In genomic region chr1:20426923-20427322, GRCh38 we compare ENCODE assay signal across 13 cellular contexts. TPM values are rescaled to one million over a fixed set of nuclear protein-coding genes. Genes with fewer than 3 reads are reported as not detected.
A peak's percentile ranks its signal among the peaks of the same experiment; 100 is the strongest.
DNase-seq lines count a peak whose midpoint lies in the region; ATAC-seq, FAIRE-seq and TF ChIP-seq lines count a peak whose summit lies in the region.
"Had no signal": no experiment of that assay in that cellular context is flagged by ENCODE, and none has a peak within 500 bp of the region (broad histone marks: within the 10 kb centered on the region; RNA-seq: fewer than 3 reads in every experiment).

No MANE protein-coding gene starts in this region.

- H2BK5ac ChIP-seq in mesenchymal stem cell (ENCODE audit: low read depth, low read length, poor library complexity, severe bottlenecking) = no peak overlapping the region

- DNase-seq in EL = peak; percentile 89
- peak; percentile 63 for DNase-seq in MG63
- peak; percentile 81 for DNase-seq in brain microvascular endothelial cell
- DNase-seq in mesenchymal stem cell = peak; percentile 90
- no peak for DNase-seq in NOMO-1 treated with DMSO at 0.1 percent for 48 hours (lab: John Stamatoyannopoulos, UW; ENCODE audit: unreplicated experiment)
- DNase-seq in glutamatergic neuron = no peak
- no peak for DNase-seq in small intestine
- DNase-seq in WTC11 (ENCODE audit: low spot score) = no peak
- DNase-seq: activated effector memory CD4-positive, alpha-beta T cell treated with Interleukin-2 at 50 U/mL for 16 hours; H7; Kasumi-1; SHP77 treated with DMSO at 0.1 percent for 48 hours had no signal

- H3K27me3 ChIP-seq in MG63 (no peaks in the 10 kb centered on the region), brain microvascular endothelial cell (replicated peaks) (no peaks in the 10 kb centered on the region), mesenchymal stem cell (ENCODE audit: control insufficient read depth in 1 of 2, insufficient read depth in 1 of 2, low read length in 2 of 2) (peaks cover 1 to 9% of the 10 kb centered on the region in 2 experiments), small intestine (ENCODE audit: control insufficient read depth in 2 of 2, insufficient read depth in 2 of 2, low read length in 2 of 2) (peaks cover 0 to 2% of the 10 kb centered on the region in 2 donors)

- POLR2A ChIA-PET in WTC11 (lab: Charles Lee) = interaction anchor here (1.0 kb wide), 1 partner anchor 214 kb away, joined by 3 read pairs; no protein-coding TSS in a partner anchor

- H4K8ac ChIP-seq in mesenchymal stem cell (ENCODE audit: low read length) = peak overlapping the region; percentile 92

- no peaks in the 10 kb centered on the region for H3K36me3 ChIP-seq in MG63
- no peaks in the 10 kb centered on the region for H3K36me3 ChIP-seq in brain microvascular endothelial cell (replicated peaks)
- no peaks in the 10 kb centered on the region for H3K36me3 ChIP-seq in mesenchymal stem cell (ENCODE audit: control insufficient read depth in 1 of 2, insufficient read depth in 2 of 2, low read depth in 1 of 2, low read length in 2 of 2)
- H3K36me3 ChIP-seq in small intestine (ENCODE audit: control insufficient read depth in 2 of 2, insufficient read depth in 2 of 2, low read length in 2 of 2) = no peaks in the 10 kb centered on the region

- peaks cover 30% of the 10 kb centered on the region for H3K9me3 ChIP-seq in MG63
- peaks cover 40% of the 10 kb centered on the region for H3K9me3 ChIP-seq in mesenchymal stem cell (ENCODE audit: control insufficient read depth, low read length)
- no peaks in the 10 kb centered on the region for H3K9me3 ChIP-seq in small intestine (ENCODE audit: control insufficient read depth, low read depth)

- in situ Hi-C loops in brain microvascular endothelial cell (cut with HindIII; ENCODE audit: low pct_ligation_motif_present, low sequenced_read_pairs) = no loop called here

- H3K79me1 ChIP-seq in mesenchymal stem cell (replicated peaks; ENCODE audit: low read length, poor library complexity, severe bottlenecking) = no peaks in the 10 kb centered on the region

- H3K4me1 Mint-ChIP-seq in glutamatergic neuron (ENCODE audit: low read depth, unreplicated experiment) (peaks cover 12% of the 10 kb centered on the region), WTC11 (peaks cover 12% of the 10 kb centered on the region)

- no peak overlapping the region for H3K4ac ChIP-seq in mesenchymal stem cell (ENCODE audit: low read depth in 1 of 2, low read length in 2 of 2)

- TF ChIP-seq CTCF in brain microvascular endothelial cell (IDR thresholded peaks at IDR 0.05; ENCODE audit: low read depth, low read length, missing control alignments) = no peak
- TF ChIP-seq CTCF in glutamatergic neuron (IDR thresholded peaks at IDR 0.05; ENCODE audit: partially characterized antibody, unreplicated experiment) = no peak
- no peak for TF ChIP-seq CTCF in WTC11 (IDR thresholded peaks at IDR 0.05)

- H3K27ac Mint-ChIP-seq in glutamatergic neuron (ENCODE audit: unreplicated experiment) (no peak overlapping the region), WTC11 (no peak overlapping the region)
- H3K27ac Mint-ChIP-seq: natural killer cell treated with Interleukin-12 subunit alpha and Interleukin-12 subunit beta and Interleukin-15 and Interleukin-18, amount 100 ng/mL, for 72 hours had no signal

- peaks cover 12% of the 10 kb centered on the region for H3K4me1 ChIP-seq in mesenchymal stem cell (ENCODE audit: control insufficient read depth, insufficient read depth, low read depth, low read length)
- no peaks in the 10 kb centered on the region for H3K4me1 ChIP-seq in small intestine (ENCODE audit: control insufficient read depth in 2 of 2, insufficient read depth in 1 of 2, low read depth in 1 of 2, low read length in 1 of 2)

- CTCF ChIA-PET in WTC11 (lab: Charles Lee) = interaction anchor here (1.9 to 2.2 kb wide), 2 partner anchors 50 to 65 kb away, joined by 7 to 8 read pairs; no protein-coding TSS in a partner anchor

- H3K27me3 Mint-ChIP-seq in glutamatergic neuron (ENCODE audit: unreplicated experiment) (peaks cover 6% of the 10 kb centered on the region), WTC11 (ENCODE audit: low read depth) (peaks cover 55% of the 10 kb centered on the region)

- H2AFZ ChIP-seq in mesenchymal stem cell (ENCODE audit: low read depth, low read length) = no peak overlapping the region

- WGBS in mesenchymal stem cell = 26% methylated on average over 4 of the region's 4 CpGs
- WGBS in small intestine, 3 donors = 54 to 61% (median 59%) methylated on average over 4 of the region's 4 CpGs

- H2BK12ac ChIP-seq in mesenchymal stem cell (ENCODE audit: low read length in 2 of 2) = peak overlapping the region; percentile 11 to 99

- FAIRE-seq in small intestine (lab: Jason Lieb, UNC) = no peak

- H3K36me3 Mint-ChIP-seq in glutamatergic neuron (ENCODE audit: unreplicated experiment) (peaks cover 16% of the 10 kb centered on the region), WTC11 (peaks cover 6% of the 10 kb centered on the region)

- peak overlapping the region; percentile 90 for H4K91ac ChIP-seq in mesenchymal stem cell (ENCODE audit: low read length)

- H3K4me2 ChIP-seq in mesenchymal stem cell (ENCODE audit: low read length, poor library complexity, severe bottlenecking) = no peak overlapping the region

- H3K9me3 Mint-ChIP-seq in glutamatergic neuron (ENCODE audit: unreplicated experiment) (peaks cover 9% of the 10 kb centered on the region), WTC11 (peaks cover 41% of the 10 kb centered on the region)

- no peak overlapping the region for H3K4me3 ChIP-seq in MG63
- no peak overlapping the region for H3K4me3 ChIP-seq in brain microvascular endothelial cell (ENCODE audit: low read depth, low read length)
- peak overlapping the region in 1 of 2 experiments; percentile 27 for H3K4me3 ChIP-seq in mesenchymal stem cell (ENCODE audit: insufficient read depth in 1 of 2, low read depth in 1 of 2, low read length in 2 of 2)
- H3K4me3 ChIP-seq in small intestine (ENCODE audit: low read depth in 1 of 2, low read length in 2 of 2) = no peak overlapping the region

- H3K27ac ChIP-seq in brain microvascular endothelial cell (peak overlapping the region; percentile 33), mesenchymal stem cell (ENCODE audit: low read length, poor library complexity, severe bottlenecking) (peak overlapping the region; percentile 20), small intestine (ENCODE audit: low read depth in 1 of 2, low read length in 1 of 2) (no peak overlapping the region)

- H3K23ac ChIP-seq in mesenchymal stem cell (ENCODE audit: low read length in 2 of 2) = no peak overlapping the region

- H2BK120ac ChIP-seq in mesenchymal stem cell (ENCODE audit: low read depth, low read length) = peak overlapping the region; percentile 64

- no peak overlapping the region for H3K14ac ChIP-seq in mesenchymal stem cell (ENCODE audit: low read length in 2 of 2)

- H3K4me3 Mint-ChIP-seq in glutamatergic neuron (ENCODE audit: unreplicated experiment) = no peak overlapping the region
- no peak overlapping the region for H3K4me3 Mint-ChIP-seq in WTC11
- H3K4me3 Mint-ChIP-seq: natural killer cell treated with Interleukin-12 subunit alpha and Interleukin-12 subunit beta and Interleukin-15 and Interleukin-18, amount 100 ng/mL, for 72 hours had no signal

- H3K9ac ChIP-seq in mesenchymal stem cell (ENCODE audit: low read length) = peak overlapping the region; percentile 71

- peak overlapping the region; percentile 54 for H2AK5ac ChIP-seq in mesenchymal stem cell (ENCODE audit: low read length, severe bottlenecking)

- no peak for ATAC-seq in WTC11

- H2BK15ac ChIP-seq in mesenchymal stem cell (ENCODE audit: low read depth, poor library complexity, severe bottlenecking) = no peak overlapping the region

- H3K18ac ChIP-seq in mesenchymal stem cell (ENCODE audit: low read depth in 1 of 2, low read length in 2 of 2) = peak overlapping the region; percentile 7 to 72

TF ChIP-seq in WTC11, 78 proteins besides CTCF, POLR2A, EP300 and RAD21 (continues in another document):
- no peak for TF ChIP-seq SOX15 (CRISPR knock-in tag; IDR thresholded peaks at IDR 0.05)
- no peak for TF ChIP-seq ZNF219 (CRISPR knock-in tag; IDR thresholded peaks at IDR 0.05; ENCODE audit: borderline replicate concordance)
- TF ChIP-seq FOXJ3 (CRISPR knock-in tag; IDR thresholded peaks at IDR 0.05; ENCODE audit: borderline replicate concordance) = no peak
- TF ChIP-seq MLX (CRISPR knock-in tag; IDR thresholded peaks at IDR 0.05) = no peak
- no peak for TF ChIP-seq E2F5 (CRISPR knock-in tag; IDR thresholded peaks at IDR 0.05)
- TF ChIP-seq FOXP4 (CRISPR knock-in tag; IDR thresholded peaks at IDR 0.05) = no peak

RNA-seq across cellular contexts. Expression of gene CAMK2N1, which starts 59.1 kb away (rescaled TPM):
- total RNA-seq in MG63 (2014; rRNA removed; shearing (Covaris generic); ENCODE audit: low replicate concordance) = 20.5 and 31.6 TPM in 2 replicates
- polyA plus RNA-seq in mesenchymal stem cell (2013, experiment 1 of 2) = 71.3 TPM
- 76.6 TPM for polyA plus RNA-seq in mesenchymal stem cell (2013, experiment 2 of 2)
- 120 TPM for total RNA-seq in glutamatergic neuron (ENCODE audit: unreplicated experiment)
- polyA plus RNA-seq in small intestine = 100 to 1,000 TPM in 2 of 3 donors, 10 to 100 TPM in 1; 27.0 to 126 (median 120) TPM
- 10.0 to 10.9 TPM (median 10.1 TPM) in 3 replicates for total RNA-seq in WTC11 (2021)

Comparison
In these comparisons a context has a peak if more than half of its experiments do, and no peak if none do; other contexts are left out.
1. DNase-seq: peak in EL (single experiment), MG63 (single experiment), brain microvascular endothelial cell (single experiment) and mesenchymal stem cell (single experiment); none in NOMO-1 treated with DMSO at 0.1 percent for 48 hours (single experiment), glutamatergic neuron (single experiment), small intestine (single experiment) and WTC11 (single experiment).
2. H3K27ac ChIP-seq: peak in brain microvascular endothelial cell (single experiment) and mesenchymal stem cell (single experiment); none in small intestine (0 of 2).